In genomic region chr14:21455912-21456667, GRCh38 we compare ENCODE assay signal across 1 cellular context.
TF ChIP-seq lines count a peak whose summit lies in the region.

Gene CHD8, minus strand, starts transcription at chr14:21456123. Its CDS starts 24,480 bp downstream, at chr14:21431643.

TF ChIP-seq in HepG2, 621 proteins besides CTCF, POLR2A, EP300 and RAD21 (continued from another document and continues in another):
- TF ChIP-seq CERS6 (CRISPR knock-in tag; IDR thresholded peaks at IDR 0.05), result no peak
- TF ChIP-seq ZBTB7A (CRISPR knock-in tag; IDR thresholded peaks at IDR 0.05), result peak; percentile 90; the same call in 1 of the 2 replicates
- TF ChIP-seq DRAP1 (CRISPR knock-in tag; IDR thresholded peaks at IDR 0.05), result peak; percentile 89
- TF ChIP-seq ATF4 (CRISPR knock-in tag; IDR thresholded peaks at IDR 0.05), result peak in 1 of 2 experiments; percentile 62; a peak in 1 of 4 replicates
- TF ChIP-seq PRMT3 (CRISPR knock-in tag; IDR thresholded peaks at IDR 0.05; ENCODE audit: borderline replicate concordance, low read depth), result no peak
- TF ChIP-seq ZNF317 (CRISPR knock-in tag; IDR thresholded peaks at IDR 0.05), result peak; percentile 84
- TF ChIP-seq TAF1 (CRISPR knock-in tag; IDR thresholded peaks at IDR 0.05), result peak; percentile 90
- TF ChIP-seq ZNF652 (CRISPR knock-in tag; IDR thresholded peaks at IDR 0.05; ENCODE audit: borderline replicate concordance, low read depth), result no peak
- no peak for TF ChIP-seq CEBPZ (IDR thresholded peaks at IDR 0.05; ENCODE audit: low read length)
- TF ChIP-seq ZNF224 (CRISPR knock-in tag; IDR thresholded peaks at IDR 0.05), result 0 out of 2 replicates have a peak, but pooled peaks have one; percentile 84
- TF ChIP-seq ZNF772 (CRISPR knock-in tag; IDR thresholded peaks at IDR 0.05), result no peak; the same call in none of the 2 replicates
- no peak for TF ChIP-seq TP53 (CRISPR knock-in tag; conservative IDR thresholded peaks at IDR 0.05)
- TF ChIP-seq ZNF713 (CRISPR knock-in tag; IDR thresholded peaks at IDR 0.05), result no peak
- TF ChIP-seq HOXA3 (CRISPR knock-in tag; IDR thresholded peaks at IDR 0.05), result peak; percentile 95
- no peak for TF ChIP-seq PBX3 (CRISPR knock-in tag; IDR thresholded peaks at IDR 0.05; ENCODE audit: borderline replicate concordance)
- peak; percentile 92 for TF ChIP-seq ZNF431 (CRISPR knock-in tag; IDR thresholded peaks at IDR 0.05; ENCODE audit: borderline replicate concordance, low read depth)
- no peak for TF ChIP-seq NFE2 (CRISPR knock-in tag; IDR thresholded peaks at IDR 0.05)
- peak; percentile 96 for TF ChIP-seq HDAC1 (CRISPR knock-in tag; IDR thresholded peaks at IDR 0.05)
- TF ChIP-seq ZNF251 (CRISPR knock-in tag; IDR thresholded peaks at IDR 0.05), result no peak
- TF ChIP-seq POLR2G (IDR thresholded peaks at IDR 0.05; ENCODE audit: low read depth, low read length), result peak; percentile 97
- peak; percentile 89 for TF ChIP-seq ZNF501 (CRISPR knock-in tag; IDR thresholded peaks at IDR 0.05)
- TF ChIP-seq ELK4 (CRISPR knock-in tag; IDR thresholded peaks at IDR 0.05; ENCODE audit: borderline replicate concordance), result no peak
- TF ChIP-seq DBP (CRISPR knock-in tag; IDR thresholded peaks at IDR 0.05; ENCODE audit: not compliant biosample characterization), result no peak
- TF ChIP-seq ZBTB7B (CRISPR knock-in tag; IDR thresholded peaks at IDR 0.05), result peak; percentile 80
- TF ChIP-seq BORCS8-MEF2B (CRISPR knock-in tag; IDR thresholded peaks at IDR 0.05), result no peak; the same call in 1 of the 2 replicates
- TF ChIP-seq ZNF598 (CRISPR knock-in tag; IDR thresholded peaks at IDR 0.05; ENCODE audit: borderline replicate concordance), result peak; percentile 97
- TF ChIP-seq CCAR2 (optimal IDR thresholded peaks at IDR 0.05; ENCODE audit: low read depth, low read length), result peak; percentile 17
- TF ChIP-seq ZFP90 (CRISPR knock-in tag; IDR thresholded peaks at IDR 0.05; ENCODE audit: borderline replicate concordance), result no peak
- TF ChIP-seq THRA (CRISPR knock-in tag; IDR thresholded peaks at IDR 0.05; ENCODE audit: borderline replicate concordance), result peak; percentile 50; the same call in 1 of the 2 replicates
- TF ChIP-seq TERF1 (CRISPR knock-in tag; IDR thresholded peaks at IDR 0.05), result no peak
- peak; percentile 90 for TF ChIP-seq KDM3A (CRISPR knock-in tag; IDR thresholded peaks at IDR 0.05; ENCODE audit: low read depth)
- peak; percentile 100 for TF ChIP-seq ELF1 (CRISPR knock-in tag; IDR thresholded peaks at IDR 0.05)
- peak; percentile 80 for TF ChIP-seq ZKSCAN8 (CRISPR knock-in tag; IDR thresholded peaks at IDR 0.05; ENCODE audit: borderline replicate concordance)
- peak; percentile 47 for TF ChIP-seq RBM39 (IDR thresholded peaks at IDR 0.05; ENCODE audit: low read depth, low read length, poor library complexity, severe bottlenecking)
- TF ChIP-seq RARG (CRISPR knock-in tag; IDR thresholded peaks at IDR 0.05; ENCODE audit: low read depth), result no peak
- no peak for TF ChIP-seq ZNF468 (CRISPR knock-in tag; IDR thresholded peaks at IDR 0.05)
- TF ChIP-seq ZNF781 (CRISPR knock-in tag; IDR thresholded peaks at IDR 0.05; ENCODE audit: borderline replicate concordance, not compliant biosample characterization), result peak; percentile 37
- peak; percentile 92; the same call in 1 of the 2 replicates for TF ChIP-seq ZNF430 (CRISPR knock-in tag; IDR thresholded peaks at IDR 0.05)
- no peak for TF ChIP-seq DMTF1 (CRISPR knock-in tag; IDR thresholded peaks at IDR 0.05)
- TF ChIP-seq ZKSCAN1 (IDR thresholded peaks at IDR 0.05; ENCODE audit: low read length), result peak; percentile 53; the same call in 1 of the 2 replicates
- TF ChIP-seq KDM5B (CRISPR knock-in tag; IDR thresholded peaks at IDR 0.05; ENCODE audit: borderline replicate concordance), result peak; percentile 92; the same call in 1 of the 2 replicates
- no peak; the same call in 1 of the 2 replicates for TF ChIP-seq ZNF782 (CRISPR knock-in tag; IDR thresholded peaks at IDR 0.05; ENCODE audit: borderline replicate concordance)
- peak; percentile 97 for TF ChIP-seq STAT6 (CRISPR knock-in tag; IDR thresholded peaks at IDR 0.05; ENCODE audit: borderline replicate concordance)
- no peak for TF ChIP-seq ZNF775 (CRISPR knock-in tag; IDR thresholded peaks at IDR 0.05; ENCODE audit: borderline replicate concordance)
- TF ChIP-seq ZNF292 (CRISPR knock-in tag; IDR thresholded peaks at IDR 0.05; ENCODE audit: borderline replicate concordance, low read depth), result no peak; the same call in 1 of the 2 replicates
- TF ChIP-seq ARID2 (CRISPR knock-in tag; IDR thresholded peaks at IDR 0.05; ENCODE audit: borderline replicate concordance), result peak; percentile 2; the same call in 1 of the 2 replicates
- TF ChIP-seq ATF7-NPFF (CRISPR knock-in tag; IDR thresholded peaks at IDR 0.05; ENCODE audit: low read depth), result peak; percentile 43; the same call in 1 of the 2 replicates
- 0 out of 2 replicates have a peak, but pooled peaks have one; percentile 47 for TF ChIP-seq HNRNPL (IDR thresholded peaks at IDR 0.05; ENCODE audit: low read depth, low read length)
- no peak for TF ChIP-seq ZNF12 (CRISPR knock-in tag; IDR thresholded peaks at IDR 0.05)
